Comparison of ENCODE assay signal across 1 cellular context in the genomic region with DNA sequence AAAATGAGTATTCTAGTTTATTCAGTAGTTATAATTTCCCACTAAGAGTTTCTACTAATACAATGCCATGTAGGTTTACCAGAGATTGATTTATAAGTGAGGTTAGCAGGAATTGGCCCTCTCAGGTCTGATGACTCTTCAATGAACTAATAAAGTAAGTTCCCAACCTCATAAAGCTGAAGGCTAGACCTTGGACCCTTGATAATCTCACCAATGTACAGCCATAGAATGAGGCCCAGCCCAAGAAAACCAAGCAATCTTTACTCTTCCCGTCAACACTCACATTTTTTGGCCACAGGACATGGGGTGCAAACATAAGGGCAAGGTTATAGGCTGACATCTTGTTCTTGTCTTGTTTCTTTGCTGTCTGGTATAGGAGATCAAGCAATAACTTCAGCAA.
TF ChIP-seq lines count a peak whose summit lies in the region.

No MANE protein-coding gene starts in this region.

TF ChIP-seq in HepG2, 621 proteins besides CTCF, POLR2A, EP300 and RAD21:
- no peak for TF ChIP-seq TEAD3 (CRISPR knock-in tag; optimal IDR thresholded peaks at IDR 0.05; ENCODE audit: borderline replicate concordance)
- peak; percentile 16; the same call in 1 of the 2 replicates for TF ChIP-seq HNF4A (CRISPR knock-in tag; IDR thresholded peaks at IDR 0.05)
- no peak for TF ChIP-seq RFXANK (CRISPR knock-in tag; IDR thresholded peaks at IDR 0.05)
- no peak for TF ChIP-seq ZNF75D (CRISPR knock-in tag; IDR thresholded peaks at IDR 0.05; ENCODE audit: borderline replicate concordance)
- TF ChIP-seq U2AF1 (optimal IDR thresholded peaks at IDR 0.05; ENCODE audit: low read depth, low read length), result no peak
TF ChIP-seq in HepG2: peak in this region for 1.
